ENCODE assay signal across 2 cellular contexts in the genomic region with DNA sequence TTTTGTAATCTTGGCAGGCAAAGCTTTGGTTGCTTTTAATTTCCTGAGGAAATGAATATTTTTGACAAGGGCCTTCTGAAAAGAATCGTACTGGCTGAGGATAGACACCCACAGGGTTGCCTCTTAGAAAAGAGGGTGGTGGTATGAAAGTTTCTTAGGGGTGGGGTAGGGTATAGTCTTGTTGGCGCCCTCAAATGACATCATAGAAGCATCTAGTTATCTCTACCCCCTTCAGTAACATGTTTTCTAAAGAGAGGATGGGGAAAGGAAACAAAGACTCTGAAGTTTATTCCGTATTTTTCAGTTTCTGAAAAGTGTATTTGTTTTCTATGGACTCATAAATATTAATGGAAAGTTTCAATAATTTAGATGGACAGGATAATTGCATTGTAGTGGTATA.
TF ChIP-seq lines count a peak whose summit lies in the region.

No MANE protein-coding gene starts in this region.

TF ChIP-seq in GM12878, 131 proteins besides CTCF, POLR2A, EP300 and RAD21:
- TF ChIP-seq CEBPB (IDR thresholded peaks at IDR 0.05; ENCODE audit: borderline replicate concordance in 1 of 2, low read depth in 2 of 2, low read length in 2 of 2) (no peak), GATAD2B (conservative IDR thresholded peaks at IDR 0.05; ENCODE audit: low read depth) (no peak), EZH2 (IDR thresholded peaks at IDR 0.05; ENCODE audit: borderline replicate concordance, control insufficient read depth, low read depth, low read length) (no peak), POLR2AphosphoS5 (IDR thresholded peaks at IDR 0.05; ENCODE audit: low read length) (no peak), RELA (IDR thresholded peaks at IDR 0.05; ENCODE audit: borderline replicate concordance, partially characterized antibody) (no peak), NFIC (IDR thresholded peaks at IDR 0.05; ENCODE audit: low read depth, low read length) (no peak), GABPA (IDR thresholded peaks at IDR 0.05; ENCODE audit: low read depth) (no peak), POU2F2 (IDR thresholded peaks at IDR 0.05; ENCODE audit: borderline replicate concordance, low read depth, low read length) (no peak), BCLAF1 (IDR thresholded peaks at IDR 0.05) (no peak), NKRF (conservative IDR thresholded peaks at IDR 0.05) (no peak), TAF1 (IDR thresholded peaks at IDR 0.05; ENCODE audit: borderline replicate concordance, low read depth, low read length) (no peak), IKZF2 (IDR thresholded peaks at IDR 0.05) (no peak), YY1 (IDR thresholded peaks at IDR 0.05; ENCODE audit: low read depth, low read length) (no peak)
- TF ChIP-seq, protein P1, sequence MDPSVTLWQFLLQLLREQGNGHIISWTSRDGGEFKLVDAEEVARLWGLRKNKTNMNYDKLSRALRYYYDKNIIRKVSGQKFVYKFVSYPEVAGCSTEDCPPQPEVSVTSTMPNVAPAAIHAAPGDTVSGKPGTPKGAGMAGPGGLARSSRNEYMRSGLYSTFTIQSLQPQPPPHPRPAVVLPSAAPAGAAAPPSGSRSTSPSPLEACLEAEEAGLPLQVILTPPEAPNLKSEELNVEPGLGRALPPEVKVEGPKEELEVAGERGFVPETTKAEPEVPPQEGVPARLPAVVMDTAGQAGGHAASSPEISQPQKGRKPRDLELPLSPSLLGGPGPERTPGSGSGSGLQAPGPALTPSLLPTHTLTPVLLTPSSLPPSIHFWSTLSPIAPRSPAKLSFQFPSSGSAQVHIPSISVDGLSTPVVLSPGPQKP (IDR thresholded peaks at IDR 0.05; ENCODE audit: low read depth, low read length), result no peak

TF ChIP-seq in GM12891, 5 proteins besides CTCF, POLR2A, EP300 and RAD21:
- TF ChIP-seq SPI1 (IDR thresholded peaks at IDR 0.05; ENCODE audit: low read depth, low read length) (no peak), PAX5 (IDR thresholded peaks at IDR 0.05; ENCODE audit: insufficient read depth, low read length, severe bottlenecking) (no peak), POU2F2 (IDR thresholded peaks at IDR 0.05; ENCODE audit: low read depth, low read length) (no peak), TAF1 (IDR thresholded peaks at IDR 0.05; ENCODE audit: low read depth, low read length) (no peak), POLR2AphosphoS5 (IDR thresholded peaks at IDR 0.05; ENCODE audit: low read depth, low read length) (no peak)
